ENCODE assay signal across 8 cellular contexts in genomic region chr6:125154184-125155135, GRCh38. TPM values are rescaled to one million over a fixed set of nuclear protein-coding genes. Genes with fewer than 3 reads are reported as not detected.
DNase-seq lines count a peak whose midpoint lies in the region; ATAC-seq and TF ChIP-seq lines count a peak whose summit lies in the region.

No MANE protein-coding gene starts in this region.

- POLR2A ChIA-PET in activated CD4-positive, alpha-beta memory T cell treated with anti-CD3 and anti-CD28 coated beads for 36 hours (lab: Charles Lee), result no interaction called here

- peaks cover 6% of the 10 kb centered on the region for H3K4me1 Mint-ChIP-seq in activated CD4-positive, alpha-beta memory T cell treated with anti-CD3 and anti-CD28 coated beads for 36 hours (ENCODE audit: low read depth)
- H3K4me1 Mint-ChIP-seq in natural killer cell, result peaks cover 5 to 16% of the 10 kb centered on the region in 2 donors

- H3K9me2 ChIP-seq in DOHH2 (replicated peaks; ENCODE audit: control insufficient read depth, low read length), result no peaks in the 10 kb centered on the region

- H3K27ac Mint-ChIP-seq in activated CD4-positive, alpha-beta memory T cell treated with anti-CD3 and anti-CD28 coated beads for 36 hours, result no peak overlapping the region
- peak overlapping the region in 1 of 2 donors; percentile 31 for H3K27ac Mint-ChIP-seq in natural killer cell

- H3K4me1 ChIP-seq in DOHH2 (ENCODE audit: control insufficient read depth, low read length) (no peaks in the 10 kb centered on the region), esophagus muscularis mucosa (peaks cover 3 to 24% (median 21%) of the 10 kb centered on the region in 4 donors)

- H3K4me3 Mint-ChIP-seq in activated CD4-positive, alpha-beta memory T cell treated with anti-CD3 and anti-CD28 coated beads for 36 hours, result peak overlapping the region; percentile 69
- H3K4me3 Mint-ChIP-seq in natural killer cell, result peak overlapping the region; percentile 86

- H4K20me1 ChIP-seq in DOHH2 (ENCODE audit: control insufficient read depth, insufficient read depth, low read depth, low read length), result no peaks in the 10 kb centered on the region

- H3K4me2 ChIP-seq in DOHH2 (ENCODE audit: low read length), result no peak overlapping the region

- TF ChIP-seq EP300 in esophagus muscularis mucosa (IDR thresholded peaks at IDR 0.05), result no peak

- H3K9me3 Mint-ChIP-seq in activated CD4-positive, alpha-beta memory T cell treated with anti-CD3 and anti-CD28 coated beads for 36 hours, result peaks cover 2% of the 10 kb centered on the region
- no peaks in the 10 kb centered on the region for H3K9me3 Mint-ChIP-seq in natural killer cell

- DNase-seq in HPDE6-E6E7 (ENCODE audit: extremely low spot score) (peak; percentile 64), esophagus muscularis mucosa (ENCODE audit: extremely low spot score) (no peak), natural killer cell (no peak), KG1 (lab: John Stamatoyannopoulos, UW) (no peak)
- peak; percentile 49 for DNase-seq in activated CD4-positive, alpha-beta memory T cell treated with anti-CD3 and anti-CD28 coated beads for 36 hours

- peak in 2 of 3 donors; percentile 52 to 59 for ATAC-seq in natural killer cell
- no peak for ATAC-seq in HG03280 (IDR thresholded peaks at IDR 0.05; ENCODE audit: unreplicated experiment)
- ATAC-seq in HG02763 (IDR thresholded peaks at IDR 0.05; ENCODE audit: unreplicated experiment), result no peak

- CTCF ChIA-PET in activated CD4-positive, alpha-beta memory T cell treated with anti-CD3 and anti-CD28 coated beads for 36 hours (lab: Charles Lee), result interaction anchor here (0.6 to 2.0 kb wide), 17 partner anchors 8 to 614 kb away, joined by 3 to 12 read pairs (median 4); no protein-coding TSS in a partner anchor

- intact Hi-C loops in activated CD4-positive, alpha-beta memory T cell treated with anti-CD3 and anti-CD28 coated beads for 36 hours (cut with micrococcal nuclease), result loop anchor here (5.0 kb wide), 2 partner anchors 148 to 613 kb away; partner anchors contain the start of gene HDDC2
- intact Hi-C loops in esophagus muscularis mucosa (cut with DNase I), result loop anchor here (5.0 kb wide), 1 partner anchor 158 kb away; no protein-coding TSS in a partner anchor
- intact Hi-C loops in natural killer cell (cut with micrococcal nuclease), result loop anchor here (5.0 to 10.0 kb wide), 2 partner anchors 150 to 613 kb away; partner anchors contain the start of gene HDDC2

- no peak overlapping the region for H3K27ac ChIP-seq in DOHH2 (ENCODE audit: low read depth, low read length)
- H3K27ac ChIP-seq in esophagus muscularis mucosa (replicated peaks in 1 of 4), result peak overlapping the region; percentile 63 to 78 (median 71)

- no peak for TF ChIP-seq POLR2A in esophagus muscularis mucosa (IDR thresholded peaks at IDR 0.05; ENCODE audit: low read depth)

- TF ChIP-seq CTCF in DOHH2 (IDR thresholded peaks at IDR 0.05; ENCODE audit: low read depth, low read length, poor library complexity, severe bottlenecking) (peak; percentile 13), esophagus muscularis mucosa (IDR thresholded peaks at IDR 0.05) (no peak), natural killer cell (IDR thresholded peaks at IDR 0.05) (peak; percentile 34)

- no peaks in the 10 kb centered on the region for H3K9me3 ChIP-seq in DOHH2 (ENCODE audit: control insufficient read depth, insufficient read depth, low read length)
- no peaks in the 10 kb centered on the region for H3K9me3 ChIP-seq in esophagus muscularis mucosa

- no peaks in the 10 kb centered on the region for H3F3A ChIP-seq in DOHH2 (ENCODE audit: control insufficient read depth, insufficient read depth)

- H3K79me2 ChIP-seq in DOHH2 (ENCODE audit: control insufficient read depth, low read length), result no peaks in the 10 kb centered on the region

- no peaks in the 10 kb centered on the region for H3K36me3 Mint-ChIP-seq in activated CD4-positive, alpha-beta memory T cell treated with anti-CD3 and anti-CD28 coated beads for 36 hours
- no peaks in the 10 kb centered on the region for H3K36me3 Mint-ChIP-seq in natural killer cell

- H3K4me3 ChIP-seq in DOHH2 (ENCODE audit: low read length), result no peak overlapping the region
- H3K4me3 ChIP-seq in esophagus muscularis mucosa, result peak overlapping the region; percentile 60 to 80 (median 66)

- H3K27me3 ChIP-seq in DOHH2 (ENCODE audit: control insufficient read depth, low read length) (no peaks in the 10 kb centered on the region), esophagus muscularis mucosa (no peaks in the 10 kb centered on the region)

- H3K36me3 ChIP-seq in DOHH2 (ENCODE audit: control insufficient read depth, low read length), result no peaks in the 10 kb centered on the region
- no peaks in the 10 kb centered on the region for H3K36me3 ChIP-seq in esophagus muscularis mucosa

- H3K27me3 Mint-ChIP-seq in activated CD4-positive, alpha-beta memory T cell treated with anti-CD3 and anti-CD28 coated beads for 36 hours, result peaks cover 19% of the 10 kb centered on the region
- H3K27me3 Mint-ChIP-seq in natural killer cell (ENCODE audit: low read depth in 2 of 2), result peaks cover 20 to 36% of the 10 kb centered on the region in 2 donors

- WGBS in esophagus muscularis mucosa, result 58% methylated on average over 20 of the region's 64 CpGs

RNA-seq across cellular contexts. Expression of gene TPD52L1, which starts 0.9 kb away (rescaled TPM):
- total RNA-seq in activated CD4-positive, alpha-beta memory T cell treated with anti-CD3 and anti-CD28 coated beads for 36 hours, result 1 to 10 TPM; 1.3 to 1.4 TPM
- total RNA-seq in esophagus muscularis mucosa (10 to 100 TPM; 18.7 to 46.4 (median 31.1) TPM), natural killer cell (1 to 10 TPM in 2 of 3 donors, not detected in 1; 1.2 TPM)

Comparison
In these comparisons a context has a peak if more than half of its experiments do, and no peak if none do; other contexts are left out.
1. CTCF ChIP-seq: peak in DOHH2 (single experiment) and natural killer cell (single experiment); none in esophagus muscularis mucosa (0 of 3).
2. DNase-seq: peak in HPDE6-E6E7 (single experiment) and activated CD4-positive, alpha-beta memory T cell treated with anti-CD3 and anti-CD28 coated beads for 36 hours (single experiment); none in esophagus muscularis mucosa (single experiment), natural killer cell (single experiment) and KG1 (single experiment).
3. ATAC-seq: peak in natural killer cell (2 of 3); none in HG03280 (single experiment) and HG02763 (single experiment).
4. RNA of gene TPD52L1, which starts 0.9 kb away (total RNA-seq): 18.7 to 46.4 TPM in esophagus muscularis mucosa; 1.3 to 1.4 TPM in activated CD4-positive, alpha-beta memory T cell treated with anti-CD3 and anti-CD28 coated beads for 36 hours and 1.2 TPM in natural killer cell; every median in the first group is over 4 times any median in the second.